ENCODE assay signal across 2 cellular contexts in genomic region chr5:14402424-14402823, GRCh38.
TF ChIP-seq lines count a peak whose summit lies in the region.

No MANE protein-coding gene starts in this region.

TF ChIP-seq in IMR-90, 13 proteins besides CTCF, POLR2A, EP300 and RAD21 (continued from another document):
- TF ChIP-seq BHLHE40 (IDR thresholded peaks at IDR 0.05; ENCODE audit: low read depth, low read length) (no peak), ELK1 (IDR thresholded peaks at IDR 0.05; ENCODE audit: borderline replicate concordance, low read depth, low read length) (no peak), NFE2L2 (IDR thresholded peaks at IDR 0.05; ENCODE audit: low read depth, low read length) (no peak), USF2 (IDR thresholded peaks at IDR 0.05; ENCODE audit: low read depth, low read length) (no peak), CEBPB (IDR thresholded peaks at IDR 0.05; ENCODE audit: low read depth, low read length) (no peak), SMC3 (IDR thresholded peaks at IDR 0.05; ENCODE audit: low read depth, low read length) (no peak), RCOR1 (IDR thresholded peaks at IDR 0.05; ENCODE audit: insufficient replicate concordance, low read length) (no peak), FOS (IDR thresholded peaks at IDR 0.05; ENCODE audit: low read depth, low read length) (no peak), MAZ (IDR thresholded peaks at IDR 0.05; ENCODE audit: borderline replicate concordance, low read depth, low read length) (no peak), RFX5 (IDR thresholded peaks at IDR 0.05; ENCODE audit: low read depth, low read length) (no peak), MAFK (IDR thresholded peaks at IDR 0.05; ENCODE audit: low read depth, low read length) (no peak), CHD1 (IDR thresholded peaks at IDR 0.05; ENCODE audit: low read depth, low read length) (no peak)
TF ChIP-seq in IMR-90: peak in this region for 0.

TF ChIP-seq in GM12891, 5 proteins besides CTCF, POLR2A, EP300 and RAD21 (continued from another document):
- TF ChIP-seq PAX5 (IDR thresholded peaks at IDR 0.05; ENCODE audit: insufficient read depth, low read length, severe bottlenecking) (no peak), POLR2AphosphoS5 (IDR thresholded peaks at IDR 0.05; ENCODE audit: low read depth, low read length) (no peak), POU2F2 (IDR thresholded peaks at IDR 0.05; ENCODE audit: low read depth, low read length) (no peak), SPI1 (IDR thresholded peaks at IDR 0.05; ENCODE audit: low read depth, low read length) (no peak)
TF ChIP-seq in GM12891: peak in this region for 0.
